Comparison of ENCODE assay signal across 1 cellular context in genomic region chr14:77641534-77642341, GRCh38.
TF ChIP-seq lines count a peak whose summit lies in the region.

No MANE protein-coding gene starts in this region.

TF ChIP-seq in IMR-90, 13 proteins besides CTCF, POLR2A, EP300 and RAD21 (continued from another document):
- TF ChIP-seq USF2 (IDR thresholded peaks at IDR 0.05; ENCODE audit: low read depth, low read length) (no peak), FOS (IDR thresholded peaks at IDR 0.05; ENCODE audit: low read depth, low read length) (no peak), RFX5 (IDR thresholded peaks at IDR 0.05; ENCODE audit: low read depth, low read length) (no peak), CEBPB (IDR thresholded peaks at IDR 0.05; ENCODE audit: low read depth, low read length) (no peak), MAFK (IDR thresholded peaks at IDR 0.05; ENCODE audit: low read depth, low read length) (no peak)
